21 cellular contexts compared by ENCODE assay signal in genomic region chr13:52164989-52165388, GRCh38. TPM values are rescaled to one million over a fixed set of nuclear protein-coding genes. Genes with fewer than 3 reads are reported as not detected.
"Had no signal": no experiment of that assay in that cellular context is flagged by ENCODE, and none has a peak within 500 bp of the region (broad histone marks: within the 10 kb centered on the region; RNA-seq: fewer than 3 reads in every experiment).

No MANE protein-coding gene starts in this region.

- H3K36me3 ChIP-seq: colonic mucosa, ovary had no signal

- H3K4me3 Mint-ChIP-seq: activated CD4-positive, alpha-beta T cell treated with anti-CD3 and anti-CD28 coated beads, Interleukin-2, amount 10 ng/mL, durations not matched to agents 24 days and 14 days; activated CD8-positive, alpha-beta T cell treated with anti-CD3 and anti-CD28 coated beads, Interleukin-2, amount 10 ng/mL, durations not matched to agents 7 days and 5 days; activated naive CD4-positive, alpha-beta T cell treated with anti-CD3 and anti-CD28 coated beads for 36 hours; activated T-cell treated with anti-CD3 and anti-CD28 coated beads, Interleukin-2, amount 50 U/mL, for 24 hours; brain; memory B cell; naive thymus-derived CD4-positive, alpha-beta T cell had no signal

- FAIRE-seq: keratinocyte had no signal

- H3K27me3 Mint-ChIP-seq: activated CD4-positive, alpha-beta T cell treated with anti-CD3 and anti-CD28 coated beads, Interleukin-2, amount 10 ng/mL, durations not matched to agents 24 days and 14 days; activated T-cell treated with anti-CD3 and anti-CD28 coated beads, Interleukin-2, amount 50 U/mL, for 24 hours; memory B cell had no signal

- H3K27ac ChIP-seq: colonic mucosa, ovary, SK-N-MC, stomach had no signal

- H3K9me3 Mint-ChIP-seq: activated CD4-positive, alpha-beta T cell treated with anti-CD3 and anti-CD28 coated beads, Interleukin-2, amount 10 ng/mL, durations not matched to agents 24 days and 14 days; activated naive CD4-positive, alpha-beta T cell treated with anti-CD3 and anti-CD28 coated beads for 36 hours; activated T-cell treated with anti-CD3 and anti-CD28 coated beads, Interleukin-2, amount 50 U/mL, for 24 hours; brain; memory B cell; naive thymus-derived CD4-positive, alpha-beta T cell had no signal

- H3K27ac Mint-ChIP-seq: activated CD4-positive, alpha-beta T cell treated with anti-CD3 and anti-CD28 coated beads, Interleukin-2, amount 10 ng/mL, durations not matched to agents 24 days and 14 days; activated CD8-positive, alpha-beta T cell treated with anti-CD3 and anti-CD28 coated beads, Interleukin-2, amount 10 ng/mL, durations not matched to agents 7 days and 5 days; activated naive CD4-positive, alpha-beta T cell treated with anti-CD3 and anti-CD28 coated beads for 36 hours; activated T-cell treated with anti-CD3 and anti-CD28 coated beads, Interleukin-2, amount 50 U/mL, for 24 hours; memory B cell had no signal

- H3K4me1 Mint-ChIP-seq: memory B cell had no signal

- DNase-seq: activated CD4-positive, alpha-beta T cell treated with anti-CD3 and anti-CD28 coated beads, Interleukin-2, amount 10 ng/mL, durations not matched to agents 24 days and 14 days; activated CD4-positive, CD25-positive, alpha-beta regulatory T cell; activated CD8-positive, alpha-beta T cell treated with anti-CD3 and anti-CD28 coated beads, Interleukin-2, amount 10 ng/mL, durations not matched to agents 7 days and 5 days; activated naive CD4-positive, alpha-beta T cell treated with anti-CD3 and anti-CD28 coated beads for 36 hours; activated T-cell treated with anti-CD3 and anti-CD28 coated beads, Interleukin-2, amount 50 U/mL, for 24 hours; central memory CD4-positive, alpha-beta T cell; colonic mucosa; effector CD4-positive, alpha-beta T cell; foreskin fibroblast; glutamatergic neuron; left lung; naive thymus-derived CD4-positive, alpha-beta T cell; ovary; stimulated activated CD4-positive, alpha-beta T cell treated with anti-CD3 and anti-CD28 coated beads, Interleukin-4, amount 100 ng/mL, for 1 hour; stomach had no signal

- H3K9me3 ChIP-seq: colonic mucosa, left lung, ovary, stomach had no signal

- H3K27me3 ChIP-seq: colonic mucosa, left lung, ovary, stomach had no signal

- ATAC-seq: activated CD8-positive, alpha-beta T cell treated with anti-CD3 and anti-CD28 coated beads, Interleukin-2, amount 10 ng/mL, durations not matched to agents 7 days and 5 days; left lung; naive thymus-derived CD4-positive, alpha-beta T cell; sciatic nerve had no signal

- H3K4me3 ChIP-seq: colonic mucosa, left lung, ovary, SK-N-MC, smooth muscle cell, stomach had no signal

RNA-seq across cellular contexts. Expression of gene NEK5, which starts 36.1 kb away (rescaled TPM):
- total RNA-seq: activated CD4-positive, alpha-beta T cell treated with anti-CD3 and anti-CD28 coated beads, Interleukin-2, amount 10 ng/mL, durations not matched to agents 24 days and 14 days; activated CD8-positive, alpha-beta T cell treated with anti-CD3 and anti-CD28 coated beads, Interleukin-2, amount 10 ng/mL, durations not matched to agents 7 days and 5 days; naive thymus-derived CD4-positive, alpha-beta T cell had no signal
